29 cellular contexts compared by ENCODE assay signal in the genomic region with DNA sequence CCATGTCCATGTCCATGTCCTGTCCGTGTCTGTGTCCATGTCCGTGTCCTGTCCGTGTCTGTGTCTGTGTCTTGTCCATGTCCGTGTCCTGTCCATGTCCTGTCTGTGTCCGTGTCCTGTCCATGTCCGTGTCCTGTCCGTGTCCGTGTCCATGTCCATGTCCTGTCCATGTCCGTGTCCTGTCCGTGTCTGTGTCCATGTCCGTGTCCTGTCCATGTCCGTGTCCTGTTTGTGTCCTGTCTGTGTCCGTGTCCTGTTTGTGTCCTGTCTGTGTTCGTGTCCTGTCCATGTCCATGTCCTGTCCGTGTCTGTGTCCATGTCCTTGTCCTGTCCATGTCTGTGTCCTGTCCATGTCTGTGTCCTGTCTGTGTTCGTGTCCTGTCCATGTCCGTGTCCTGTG. TPM values are rescaled to one million over a fixed set of nuclear protein-coding genes. Genes with fewer than 3 reads are reported as not detected.
DNase-seq lines count a peak whose midpoint lies in the region; ATAC-seq, FAIRE-seq and TF ChIP-seq lines count a peak whose summit lies in the region.
"Had no signal": no experiment of that assay in that cellular context is flagged by ENCODE, and none has a peak within 500 bp of the region (broad histone marks: within the 10 kb centered on the region; RNA-seq: fewer than 3 reads in every experiment).

No MANE protein-coding gene starts in this region.

- H3K4me1 Mint-ChIP-seq in activated naive CD8-positive, alpha-beta T cell treated with anti-CD3 and anti-CD28 coated beads, Interleukin-2, amount 10 ng/mL, durations not matched to agents 7 days and 5 days, result peaks cover 3% of the 10 kb centered on the region
- H3K4me1 Mint-ChIP-seq in activated naive CD8-positive, alpha-beta T cell treated with anti-CD3 and anti-CD28 coated beads, Interleukin-2, amount 50 U/mL, for 24 hours, result no peaks in the 10 kb centered on the region
- H3K4me1 Mint-ChIP-seq in natural killer cell, result no peaks in the 10 kb centered on the region
- H3K4me1 Mint-ChIP-seq: memory B cell, T-cell had no signal

- TF ChIP-seq POLR2A in K562 (conservative IDR thresholded peaks at IDR 0.05) (no peak), suprapubic skin (IDR thresholded peaks at IDR 0.05) (no peak)

- no peak overlapping the region for H2AFZ ChIP-seq in K562 (ENCODE audit: low read depth, low read length)

- peaks cover 0 to 18% of the 10 kb centered on the region in 2 experiments; a peak in 2 of 5 replicates for H3K4me1 ChIP-seq in K562 (replicated peaks in 1 of 2; ENCODE audit: control insufficient read depth in 2 of 2, insufficient read depth in 2 of 2, low read length in 2 of 2)
- no peaks in the 10 kb centered on the region for H3K4me1 ChIP-seq in left lung
- H3K4me1 ChIP-seq in suprapubic skin, result no peaks in the 10 kb centered on the region

- no peaks in the 10 kb centered on the region for H3K36me3 Mint-ChIP-seq in activated naive CD8-positive, alpha-beta T cell treated with anti-CD3 and anti-CD28 coated beads, Interleukin-2, amount 10 ng/mL, durations not matched to agents 7 days and 5 days
- H3K36me3 Mint-ChIP-seq in activated naive CD8-positive, alpha-beta T cell treated with anti-CD3 and anti-CD28 coated beads, Interleukin-2, amount 50 U/mL, for 24 hours (ENCODE audit: low read depth), result no peaks in the 10 kb centered on the region
- no peaks in the 10 kb centered on the region for H3K36me3 Mint-ChIP-seq in natural killer cell
- H3K36me3 Mint-ChIP-seq: memory B cell, T-cell had no signal

- no peaks in the 10 kb centered on the region for H3K27me3 Mint-ChIP-seq in activated naive CD8-positive, alpha-beta T cell treated with anti-CD3 and anti-CD28 coated beads, Interleukin-2, amount 10 ng/mL, durations not matched to agents 7 days and 5 days
- peaks cover 13% of the 10 kb centered on the region for H3K27me3 Mint-ChIP-seq in activated naive CD8-positive, alpha-beta T cell treated with anti-CD3 and anti-CD28 coated beads, Interleukin-2, amount 50 U/mL, for 24 hours
- peaks cover 0 to 6% of the 10 kb centered on the region in 2 donors for H3K27me3 Mint-ChIP-seq in natural killer cell (ENCODE audit: low read depth in 2 of 2)

- no peak for TF ChIP-seq EP300 in K562 (IDR thresholded peaks at IDR 0.05; ENCODE audit: low read length)
- TF ChIP-seq EP300 in suprapubic skin (IDR thresholded peaks at IDR 0.05), result no peak

- no TSS peak for BruUV-seq in K562 (replicated peaks; lab: Mats Ljungman, UMichigan)

- intact Hi-C loops in K562 (cut with micrococcal nuclease) (no loop called here), left lung (cut with DNase I) (no loop called here), natural killer cell (cut with micrococcal nuclease) (no loop called here)

- ATAC-seq in activated naive CD8-positive, alpha-beta T cell treated with anti-CD3 and anti-CD28 coated beads, Interleukin-2, amount 10 ng/mL, durations not matched to agents 7 days and 5 days (ENCODE audit: low read depth), result no peak
- no peak for ATAC-seq in activated naive CD8-positive, alpha-beta T cell treated with anti-CD3 and anti-CD28 coated beads, Interleukin-2, amount 50 U/mL, for 24 hours
- no peak for ATAC-seq in K562
- ATAC-seq in left lung, result no peak
- ATAC-seq in natural killer cell, result no peak
- ATAC-seq: activated CD8-positive, alpha-beta T cell treated with anti-CD3 and anti-CD28 coated beads, Interleukin-2, amount 10 ng/mL, durations not matched to agents 7 days and 5 days; stimulated activated naive CD8-positive, alpha-beta T cell treated with anti-CD3 and anti-CD28 coated beads, Interleukin-15, Interleukin-2, amounts not matched to agents 100 U/mL and 50 U/mL, for 24 hours; T-cell had no signal

- H3K36me3 ChIP-seq in K562 (ENCODE audit: control insufficient read depth, insufficient read depth, low read length) (no peaks in the 10 kb centered on the region), left lung (no peaks in the 10 kb centered on the region), suprapubic skin (no peaks in the 10 kb centered on the region)
- H3K36me3 ChIP-seq: BE2C, brain microvascular endothelial cell, heart left ventricle, thyroid gland had no signal

- H3K27ac ChIP-seq in K562 (ENCODE audit: extremely low read depth, low read depth, low read length) (no peak overlapping the region; the same call in 2 of the 3 replicates), left lung (no peak overlapping the region), suprapubic skin (no peak overlapping the region)
- H3K27ac ChIP-seq: brain microvascular endothelial cell, heart left ventricle, thyroid gland had no signal

- no peak for TF ChIP-seq CTCF in K562 (IDR thresholded peaks at IDR 0.05 in 2 of 3, conservative IDR thresholded peaks at IDR 0.05 in 1 of 3; ENCODE audit: insufficient read depth in 2 of 3, low read depth in 1 of 3, low read length in 3 of 3)
- TF ChIP-seq CTCF in left lung (IDR thresholded peaks at IDR 0.05), result no peak
- no peak for TF ChIP-seq CTCF in suprapubic skin (IDR thresholded peaks at IDR 0.05)
- TF ChIP-seq CTCF in natural killer cell (IDR thresholded peaks at IDR 0.05), result no peak

- POLR2A ChIA-PET in activated naive CD8-positive, alpha-beta T cell treated with anti-CD3 and anti-CD28 coated beads, Interleukin-2, amount 10 ng/mL, durations not matched to agents 7 days and 5 days (lab: Charles Lee), result no interaction called here
- POLR2A ChIA-PET in K562 (lab: Yijun Ruan, JAX), result interaction anchor here (0.6 kb wide), 1 partner anchor 116 kb away, joined by 3 read pairs; no protein-coding TSS in a partner anchor

- no peak for TF ChIP-seq RAD21 in K562 (CRISPR knock-in tag; conservative IDR thresholded peaks at IDR 0.05 in 1 of 2, IDR thresholded peaks at IDR 0.05 in 1 of 2)

- no peak overlapping the region for H3K27ac Mint-ChIP-seq in activated naive CD8-positive, alpha-beta T cell treated with anti-CD3 and anti-CD28 coated beads, Interleukin-2, amount 10 ng/mL, durations not matched to agents 7 days and 5 days
- no peak overlapping the region for H3K27ac Mint-ChIP-seq in activated naive CD8-positive, alpha-beta T cell treated with anti-CD3 and anti-CD28 coated beads, Interleukin-2, amount 50 U/mL, for 24 hours
- H3K27ac Mint-ChIP-seq in natural killer cell, result no peak overlapping the region
- H3K27ac Mint-ChIP-seq: activated CD8-positive, alpha-beta T cell treated with anti-CD3 and anti-CD28 coated beads, Interleukin-2, amount 10 ng/mL, durations not matched to agents 7 days and 5 days; memory B cell; progenitor cell of endocrine pancreas; T-cell had no signal

- H3K9me3 ChIP-seq in K562 (replicated peaks; ENCODE audit: control insufficient read depth, insufficient read depth, low read depth, low read length) (peaks cover 5% of the 10 kb centered on the region), left lung (no peaks in the 10 kb centered on the region), suprapubic skin (no peaks in the 10 kb centered on the region)
- H3K9me3 ChIP-seq: BE2C, heart left ventricle, thyroid gland had no signal

- peaks cover 8% of the 10 kb centered on the region for H4K20me1 ChIP-seq in K562 (replicated peaks; ENCODE audit: control insufficient read depth, insufficient read depth, low read length)

- no peak overlapping the region for H3K4me3 ChIP-seq in K562
- H3K4me3 ChIP-seq in left lung, result no peak overlapping the region
- no peak overlapping the region for H3K4me3 ChIP-seq in suprapubic skin
- H3K4me3 ChIP-seq: heart left ventricle, thyroid gland had no signal

- in situ Hi-C loops in K562 (cut with MboI), result no loop called here

- H3K4me3 Mint-ChIP-seq in activated naive CD8-positive, alpha-beta T cell treated with anti-CD3 and anti-CD28 coated beads, Interleukin-2, amount 10 ng/mL, durations not matched to agents 7 days and 5 days, result no peak overlapping the region
- H3K4me3 Mint-ChIP-seq in activated naive CD8-positive, alpha-beta T cell treated with anti-CD3 and anti-CD28 coated beads, Interleukin-2, amount 50 U/mL, for 24 hours, result no peak overlapping the region
- no peak overlapping the region for H3K4me3 Mint-ChIP-seq in natural killer cell
- H3K4me3 Mint-ChIP-seq: activated CD8-positive, alpha-beta T cell treated with anti-CD3 and anti-CD28 coated beads, Interleukin-2, amount 10 ng/mL, durations not matched to agents 7 days and 5 days; memory B cell; T-cell had no signal

- CTCF ChIA-PET in K562 (lab: Yijun Ruan, JAX; ENCODE audit: low intra/inter-chr PET ratio), result no interaction called here

- DNase-seq in activated naive CD8-positive, alpha-beta T cell treated with anti-CD3 and anti-CD28 coated beads, Interleukin-2, amount 10 ng/mL, durations not matched to agents 7 days and 5 days, result peak; percentile 1
- no peak for DNase-seq in activated naive CD8-positive, alpha-beta T cell treated with anti-CD3 and anti-CD28 coated beads, Interleukin-2, amount 50 U/mL, for 24 hours
- no peak for DNase-seq in K562 (ENCODE audit: extremely low read depth in 1 of 4, low spot score in 3 of 4)
- peak; percentile 20 to 43 for DNase-seq in left lung
- peak; percentile 28 to 38 for DNase-seq in suprapubic skin (ENCODE audit: low spot score in 2 of 2)
- no peak for DNase-seq in natural killer cell
- no peak for DNase-seq in NK-92 (lab: John Stamatoyannopoulos, UW; ENCODE audit: unreplicated experiment)
- DNase-seq in SIG-M5 treated with dmso at 0.1 percent for 504 hours (lab: John Stamatoyannopoulos, UW; ENCODE audit: unreplicated experiment), result no peak
- DNase-seq: activated CD8-positive, alpha-beta T cell treated with anti-CD3 and anti-CD28 coated beads, Interleukin-2, amount 10 ng/mL, durations not matched to agents 7 days and 5 days; activated gamma-delta T cell; BE2C; brain microvascular endothelial cell; DMS153; effector CD8-positive, alpha-beta T cell; NCI-H1092 treated with DMSO at 0.1 percent for 48 hours; NCI-H2029; stimulated activated naive CD8-positive, alpha-beta T cell treated with anti-CD3 and anti-CD28 coated beads, Interleukin-15, Interleukin-2, amounts not matched to agents 100 U/mL and 50 U/mL, for 24 hours; T-cell; thyroid gland had no signal

- H3K9me1 ChIP-seq in K562 (ENCODE audit: control insufficient read depth, insufficient read depth, low read length), result no peaks in the 10 kb centered on the region

- peak; percentile 40 for FAIRE-seq in K562 (lab: Jason Lieb, UNC)
- FAIRE-seq: RCC 7860 had no signal

- peaks cover 6% of the 10 kb centered on the region for H3K9me3 Mint-ChIP-seq in activated naive CD8-positive, alpha-beta T cell treated with anti-CD3 and anti-CD28 coated beads, Interleukin-2, amount 10 ng/mL, durations not matched to agents 7 days and 5 days
- H3K9me3 Mint-ChIP-seq in activated naive CD8-positive, alpha-beta T cell treated with anti-CD3 and anti-CD28 coated beads, Interleukin-2, amount 50 U/mL, for 24 hours, result no peaks in the 10 kb centered on the region
- H3K9me3 Mint-ChIP-seq in natural killer cell, result no peaks in the 10 kb centered on the region
- H3K9me3 Mint-ChIP-seq: memory B cell, T-cell had no signal

- H3K27me3 ChIP-seq in K562 (ENCODE audit: control insufficient read depth in 2 of 2, insufficient read depth in 2 of 2, low read length in 2 of 2), result peaks cover 26 to 78% of the 10 kb centered on the region in 2 experiments
- peaks cover 0 to 82% of the 10 kb centered on the region in 2 donors for H3K27me3 ChIP-seq in left lung
- peaks cover 72% of the 10 kb centered on the region for H3K27me3 ChIP-seq in suprapubic skin
- H3K27me3 ChIP-seq: BE2C, brain microvascular endothelial cell, thyroid gland had no signal

- H3K4me2 ChIP-seq in K562 (ENCODE audit: insufficient read depth, low read length), result no peak overlapping the region

- no peak overlapping the region for H3K9ac ChIP-seq in K562 (ENCODE audit: insufficient read depth in 1 of 2, low read depth in 2 of 2, low read length in 2 of 2)

- WGBS in K562 (ENCODE audit: insufficient coverage, low coverage, missing lambda C conversion rate), result 1% methylated on average over 17 of the region's 17 CpGs
- WGBS in suprapubic skin, result 93% methylated on average over 16 of the region's 17 CpGs

- no peaks in the 10 kb centered on the region for H3K79me2 ChIP-seq in K562 (ENCODE audit: control insufficient read depth, insufficient read depth, low read length)

RNA-seq across cellular contexts. Expression of a gene that starts 54.9 kb away (rescaled TPM):
- not detected for total RNA-seq in activated naive CD8-positive, alpha-beta T cell treated with anti-CD3 and anti-CD28 coated beads, Interleukin-2, amount 10 ng/mL, durations not matched to agents 7 days and 5 days
- total RNA-seq in K562 (2011; cell fraction: chromatin; rRNA removed; ENCODE audit: low replicate concordance), result not detected in 2 replicates
- not detected in 2 replicates for total RNA-seq in K562 (2011; cell fraction: nucleolus; rRNA removed)
- not detected in 2 replicates for total RNA-seq in K562 (2011; cell fraction: nucleoplasm; rRNA removed)
- total RNA-seq in K562 (2014; rRNA removed), result not detected in 2 replicates
- total RNA-seq in K562 (2014; rRNA removed; fragmentation: Illumina TruSeq; extraction: Trizol), result not detected in 2 replicates
- total RNA-seq in K562 (2015; rRNA removed; fragmentation: Illumina TruSeq; extraction: Trizol), result not detected in 2 replicates
- not detected in 2 replicates for total RNA-seq in K562 (2021)
- not detected in 2 replicates for polyA plus RNA-seq in K562 (2011; rRNA removed)
- not detected in 2 replicates for polyA plus RNA-seq in K562 (2011; cell fraction: cytosol; rRNA removed)
- polyA plus RNA-seq in K562 (2011; cell fraction: nucleus; rRNA removed), result not detected in 2 replicates
- not detected in 2 replicates for polyA plus RNA-seq in K562 (2012)
- not detected in 2 replicates for polyA plus RNA-seq in K562 (2014; fragmentation: Illumina TruSeq; extraction: Trizol)
- polyA plus RNA-seq in K562 (2014; fragmentation: Nextera tagmentation; extraction: Ambion mirVana), result not detected
- not detected in 2 replicates for polyA plus RNA-seq in K562 (2014; rRNA removed)
- not detected in 2 replicates for polyA minus RNA-seq in K562 (2011; rRNA and poly(A)+ RNA removed)
- not detected in 2 replicates for polyA minus RNA-seq in K562 (2011; cell fraction: cytosol; rRNA and poly(A)+ RNA removed)
- polyA minus RNA-seq in K562 (2011; cell fraction: nucleus; rRNA and poly(A)+ RNA removed), result not detected in 2 replicates
- not detected for total RNA-seq in left lung
- not detected for total RNA-seq in suprapubic skin
- not detected for total RNA-seq in natural killer cell
- total RNA-seq: activated CD8-positive, alpha-beta T cell treated with anti-CD3 and anti-CD28 coated beads, Interleukin-2, amount 10 ng/mL, durations not matched to agents 7 days and 5 days; fibroblast of villous mesenchyme; G401; H4; heart left ventricle; M059J; progenitor cell of endocrine pancreas; SK-MEL-5; T-cell; thyroid gland had no signal
- polyA plus RNA-seq: esophagus, heart left ventricle had no signal

Comparison
In these comparisons a context has a peak if more than half of its experiments do, and no peak if none do; other contexts are left out.
1. DNase-seq: peak in activated naive CD8-positive, alpha-beta T cell treated with anti-CD3 and anti-CD28 coated beads, Interleukin-2, amount 10 ng/mL, durations not matched to agents 7 days and 5 days (single experiment), left lung (2 of 2) and suprapubic skin (2 of 2); none in activated naive CD8-positive, alpha-beta T cell treated with anti-CD3 and anti-CD28 coated beads, Interleukin-2, amount 50 U/mL, for 24 hours (single experiment), K562 (0 of 4), natural killer cell (single experiment), NK-92 (single experiment) and SIG-M5 treated with dmso at 0.1 percent for 504 hours (single experiment).